8 cellular contexts compared by ENCODE assay signal in genomic region chr11:111601979-111602864, GRCh38. TPM values are rescaled to one million over a fixed set of nuclear protein-coding genes. Genes with fewer than 3 reads are reported as not detected.
A peak's percentile ranks its signal among the peaks of the same experiment; 100 is the strongest.
DNase-seq lines count a peak whose midpoint lies in the region; ATAC-seq and TF ChIP-seq lines count a peak whose summit lies in the region.

Gene SIK2, plus strand, starts transcription at chr11:111602449. Its CDS starts 115 bp downstream, at chr11:111602564.

- POLR2A ChIA-PET in Caco-2 (lab: Charles Lee), result interaction anchor here (0.5 to 0.7 kb wide), 3 partner anchors 117 to 574 kb away, joined by 3 to 4 read pairs (median 4); no protein-coding TSS in a partner anchor

- peak; percentile 97 to 100 for TF ChIP-seq CTCF in Caco-2 (IDR thresholded peaks at IDR 0.05; ENCODE audit: insufficient read depth in 1 of 2, low read depth in 1 of 2, low read length in 1 of 2, severe bottlenecking in 1 of 2, unreplicated experiment in 1 of 2)

- H3K9me3 Mint-ChIP-seq in Caco-2 (ENCODE audit: unreplicated experiment), result no peaks in the 10 kb centered on the region

- H3K9me3 ChIP-seq in Caco-2 (no peaks in the 10 kb centered on the region), endocrine pancreas (ENCODE audit: control insufficient read depth, low read length) (no peaks in the 10 kb centered on the region)

- ATAC-seq in GM21360 (IDR thresholded peaks at IDR 0.05; ENCODE audit: unreplicated experiment), result peak; percentile 81

- peaks cover 29% of the 10 kb centered on the region for H3K4me1 Mint-ChIP-seq in Caco-2 (ENCODE audit: low read depth, unreplicated experiment)

- DNase-seq in Caco-2 (peak; percentile 99 to 100), HT-29 (ENCODE audit: low spot score) (peak; percentile 96), NOMO-1 (lab: John Stamatoyannopoulos, UW; ENCODE audit: unreplicated experiment in 2 of 2) (peak; percentile 93 to 94), mesenteric fat pad (ENCODE audit: low spot score) (peak; percentile 98)
- DNase-seq in activated CD8-positive, alpha-beta memory T cell treated with anti-CD3 and anti-CD28 coated beads, Interleukin-2, amount 50 U/mL, for 1 hour (ENCODE audit: extremely low read depth), result peak; percentile 76
- DNase-seq in stimulated activated CD8-positive, alpha-beta memory T cell treated with anti-CD3 and anti-CD28 coated beads, Interleukin-15, amount 100 ng/mL, for 24 hours (ENCODE audit: low read depth), result peak; percentile 71

- peak within 1 kb of the TSS; percentile 98 for H3K9ac ChIP-seq in endocrine pancreas (ENCODE audit: control insufficient read depth, insufficient read depth, low read length)

- H3K36me3 ChIP-seq in Caco-2 (ENCODE audit: control insufficient read depth, insufficient read depth, low read length), result no peaks in the 10 kb centered on the region
- no peaks in the 10 kb centered on the region for H3K36me3 ChIP-seq in endocrine pancreas (ENCODE audit: control insufficient read depth, insufficient read depth, low read length)

- BruUV-seq in Caco-2 (replicated peaks; lab: Mats Ljungman, UMichigan), result no TSS peak

- H3K4me3 Mint-ChIP-seq in Caco-2 (ENCODE audit: unreplicated experiment), result peak within 1 kb of the TSS; percentile 97

- peaks cover 5% of the 10 kb centered on the region for H3K27me3 Mint-ChIP-seq in Caco-2 (ENCODE audit: insufficient read depth, unreplicated experiment)

- peak within 1 kb of the TSS; percentile 95 for H3K27ac Mint-ChIP-seq in Caco-2 (ENCODE audit: unreplicated experiment)

- H3K27me3 ChIP-seq in Caco-2 (replicated peaks; ENCODE audit: control insufficient read depth, insufficient read depth, low read length), result no peaks in the 10 kb centered on the region
- no peaks in the 10 kb centered on the region for H3K27me3 ChIP-seq in endocrine pancreas (ENCODE audit: control insufficient read depth, insufficient read depth, low read length)

- CTCF ChIA-PET in Caco-2 (lab: Charles Lee), result interaction anchor here (0.6 to 2.6 kb wide), 7 partner anchors 131 to 244 kb away, joined by 3 to 17 read pairs (median 3); partner anchors contain the start of gene PPP2R1B

- peaks cover 17% of the 10 kb centered on the region for H3K36me3 Mint-ChIP-seq in Caco-2 (ENCODE audit: insufficient read depth, unreplicated experiment)

- H3K4me3 ChIP-seq in Caco-2 (ENCODE audit: low read depth, low read length) (peak within 1 kb of the TSS; percentile 87), endocrine pancreas (ENCODE audit: control insufficient read depth, insufficient read depth, low read length) (peak within 1 kb of the TSS; percentile 91)

- intact Hi-C loops in Caco-2 (cut with micrococcal nuclease; ENCODE audit: unreplicated experiment), result loop anchor here (1.0 to 5.0 kb wide), 8 partner anchors 65 to 380 kb away; partner anchors contain the start of gene PPP2R1B

- H3K4me1 ChIP-seq in Caco-2, result peaks cover 21% of the 10 kb centered on the region
- peaks cover 11% of the 10 kb centered on the region for H3K4me1 ChIP-seq in endocrine pancreas (ENCODE audit: control insufficient read depth, insufficient read depth, low read length)

RNA-seq across cellular contexts. Expression of gene SIK2, which starts in this region (rescaled TPM):
- 37.3 and 40.2 TPM in 2 replicates for total RNA-seq in Caco-2 (2022)
- total RNA-seq in HT-29 (2014; rRNA removed; shearing (Covaris generic)), result 11.4 and 12.4 TPM in 2 replicates
- total RNA-seq in mesenteric fat pad, result 174 TPM

Comparison
In these comparisons a context has a peak if more than half of its experiments do, and no peak if none do; other contexts are left out.
1. Peak in every context shown above with its lines: DNase-seq, ATAC-seq and H3K4me3 ChIP-seq.